8 cellular contexts compared by ENCODE assay signal in genomic region chr7:116258734-116259133, GRCh38. TPM values are rescaled to one million over a fixed set of nuclear protein-coding genes. Genes with fewer than 3 reads are reported as not detected.
DNase-seq lines count a peak whose midpoint lies in the region; ATAC-seq and TF ChIP-seq lines count a peak whose summit lies in the region.

No MANE protein-coding gene starts in this region.

- peak; percentile 21 for DNase-seq in activated naive CD4-positive, alpha-beta T cell treated with Interleukin-2 at 50 U/mL for 16 hours
- DNase-seq in activated naive CD4-positive, alpha-beta T cell (lab: John Stamatoyannopoulos, UW), result no peak
- DNase-seq in HEK293T (ENCODE audit: extremely low spot score) (peak; percentile 41), NCI-H774 (lab: John Stamatoyannopoulos, UW) (peak; percentile 16), ascending aorta (ENCODE audit: low spot score in 2 of 2) (no peak), hippocampal formation (lab: John Stamatoyannopoulos, UW) (peak; percentile 4 to 77)
- peak; percentile 8 to 11 for DNase-seq in stimulated activated CD4-positive, alpha-beta T cell treated with anti-CD3 and anti-CD28 coated beads, Interleukin-4, amount 100 ng/mL, for 48 hours (ENCODE audit: low read depth in 2 of 2)

- no peaks in the 10 kb centered on the region for H3K27me3 ChIP-seq in ascending aorta

- ATAC-seq in HG03025 (IDR thresholded peaks at IDR 0.05; ENCODE audit: low FRiP score, unreplicated experiment), result no peak

- H3K4me1 ChIP-seq in ascending aorta, result peaks cover 0 to 6% of the 10 kb centered on the region in 2 donors

- intact Hi-C loops in ascending aorta (cut with DNase I), result loop anchor here (1.0 to 5.0 kb wide), 3 partner anchors 268 to 549 kb away; no protein-coding TSS in a partner anchor

- CTCF ChIA-PET in HEK293T (lab: Yijun Ruan, JAX), result interaction anchor here (0.5 to 2.3 kb wide), 10 partner anchors 13 to 333 kb away, joined by 3 to 9 read pairs (median 4); no protein-coding TSS in a partner anchor

- peaks cover 6 to 43% of the 10 kb centered on the region in 2 donors for H3K36me3 ChIP-seq in ascending aorta

- H3K27ac ChIP-seq in ascending aorta, result peak overlapping the region; percentile 0 to 46

- no peaks in the 10 kb centered on the region for H3K9me3 ChIP-seq in ascending aorta

- POLR2A ChIA-PET in HEK293T (lab: Yijun Ruan, JAX), result no interaction called here

- no peak overlapping the region for H3K4me3 ChIP-seq in ascending aorta

- TF ChIP-seq CTCF in ascending aorta (IDR thresholded peaks at IDR 0.05), result peak; percentile 64 to 77 (median 75)

TF ChIP-seq in HEK293T, 16 proteins besides CTCF, POLR2A, EP300 and RAD21:
- TF ChIP-seq FOXM1 (IDR thresholded peaks at IDR 0.05; ENCODE audit: borderline replicate concordance) (no peak), CTBP1 (IDR thresholded peaks at IDR 0.05; ENCODE audit: borderline replicate concordance) (no peak), SP1 (IDR thresholded peaks at IDR 0.05) (no peak), SUZ12 (IDR thresholded peaks at IDR 0.05) (no peak), LEF1 (IDR thresholded peaks at IDR 0.05; ENCODE audit: borderline replicate concordance) (no peak), NFRKB (IDR thresholded peaks at IDR 0.05) (no peak), BHLHE40 (IDR thresholded peaks at IDR 0.05; ENCODE audit: borderline replicate concordance) (no peak), ZNF384 (IDR thresholded peaks at IDR 0.05) (no peak), ELF4 (IDR thresholded peaks at IDR 0.05) (no peak), HDGF (IDR thresholded peaks at IDR 0.05; ENCODE audit: borderline replicate concordance) (no peak), FOXK2 (IDR thresholded peaks at IDR 0.05) (no peak), ARNT (IDR thresholded peaks at IDR 0.05) (no peak), L3MBTL2 (conservative IDR thresholded peaks at IDR 0.05) (no peak), FOXA1 (IDR thresholded peaks at IDR 0.05) (no peak), TARDBP (IDR thresholded peaks at IDR 0.05) (no peak)
- TF ChIP-seq, protein P1, sequence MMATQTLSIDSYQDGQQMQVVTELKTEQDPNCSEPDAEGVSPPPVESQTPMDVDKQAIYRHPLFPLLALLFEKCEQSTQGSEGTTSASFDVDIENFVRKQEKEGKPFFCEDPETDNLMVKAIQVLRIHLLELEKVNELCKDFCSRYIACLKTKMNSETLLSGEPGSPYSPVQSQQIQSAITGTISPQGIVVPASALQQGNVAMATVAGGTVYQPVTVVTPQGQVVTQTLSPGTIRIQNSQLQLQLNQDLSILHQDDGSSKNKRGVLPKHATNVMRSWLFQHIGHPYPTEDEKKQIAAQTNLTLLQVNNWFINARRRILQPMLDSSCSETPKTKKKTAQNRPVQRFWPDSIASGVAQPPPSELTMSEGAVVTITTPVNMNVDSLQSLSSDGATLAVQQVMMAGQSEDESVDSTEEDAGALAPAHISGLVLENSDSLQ (IDR thresholded peaks at IDR 0.05), result no peak

RNA-seq across cellular contexts. Expression of gene TES, which starts 48.4 kb away (rescaled TPM):
- 108 TPM for total RNA-seq in ascending aorta

Comparison
In these comparisons a context has a peak if more than half of its experiments do, and no peak if none do; other contexts are left out.
1. DNase-seq: peak in activated naive CD4-positive, alpha-beta T cell treated with Interleukin-2 at 50 U/mL for 16 hours (single experiment), HEK293T (single experiment), NCI-H774 (single experiment), hippocampal formation (2 of 2) and stimulated activated CD4-positive, alpha-beta T cell treated with anti-CD3 and anti-CD28 coated beads, Interleukin-4, amount 100 ng/mL, for 48 hours (2 of 2); none in activated naive CD4-positive, alpha-beta T cell (0 of 4) and ascending aorta (0 of 2).